ENCODE assay signal across 2 cellular contexts in genomic region chr10:137031-137430, GRCh38.
TF ChIP-seq lines count a peak whose summit lies in the region.

No MANE protein-coding gene starts in this region.

TF ChIP-seq in HEK293, 187 proteins besides CTCF, POLR2A, EP300 and RAD21 (continued from another document):
- TF ChIP-seq, protein P1, sequence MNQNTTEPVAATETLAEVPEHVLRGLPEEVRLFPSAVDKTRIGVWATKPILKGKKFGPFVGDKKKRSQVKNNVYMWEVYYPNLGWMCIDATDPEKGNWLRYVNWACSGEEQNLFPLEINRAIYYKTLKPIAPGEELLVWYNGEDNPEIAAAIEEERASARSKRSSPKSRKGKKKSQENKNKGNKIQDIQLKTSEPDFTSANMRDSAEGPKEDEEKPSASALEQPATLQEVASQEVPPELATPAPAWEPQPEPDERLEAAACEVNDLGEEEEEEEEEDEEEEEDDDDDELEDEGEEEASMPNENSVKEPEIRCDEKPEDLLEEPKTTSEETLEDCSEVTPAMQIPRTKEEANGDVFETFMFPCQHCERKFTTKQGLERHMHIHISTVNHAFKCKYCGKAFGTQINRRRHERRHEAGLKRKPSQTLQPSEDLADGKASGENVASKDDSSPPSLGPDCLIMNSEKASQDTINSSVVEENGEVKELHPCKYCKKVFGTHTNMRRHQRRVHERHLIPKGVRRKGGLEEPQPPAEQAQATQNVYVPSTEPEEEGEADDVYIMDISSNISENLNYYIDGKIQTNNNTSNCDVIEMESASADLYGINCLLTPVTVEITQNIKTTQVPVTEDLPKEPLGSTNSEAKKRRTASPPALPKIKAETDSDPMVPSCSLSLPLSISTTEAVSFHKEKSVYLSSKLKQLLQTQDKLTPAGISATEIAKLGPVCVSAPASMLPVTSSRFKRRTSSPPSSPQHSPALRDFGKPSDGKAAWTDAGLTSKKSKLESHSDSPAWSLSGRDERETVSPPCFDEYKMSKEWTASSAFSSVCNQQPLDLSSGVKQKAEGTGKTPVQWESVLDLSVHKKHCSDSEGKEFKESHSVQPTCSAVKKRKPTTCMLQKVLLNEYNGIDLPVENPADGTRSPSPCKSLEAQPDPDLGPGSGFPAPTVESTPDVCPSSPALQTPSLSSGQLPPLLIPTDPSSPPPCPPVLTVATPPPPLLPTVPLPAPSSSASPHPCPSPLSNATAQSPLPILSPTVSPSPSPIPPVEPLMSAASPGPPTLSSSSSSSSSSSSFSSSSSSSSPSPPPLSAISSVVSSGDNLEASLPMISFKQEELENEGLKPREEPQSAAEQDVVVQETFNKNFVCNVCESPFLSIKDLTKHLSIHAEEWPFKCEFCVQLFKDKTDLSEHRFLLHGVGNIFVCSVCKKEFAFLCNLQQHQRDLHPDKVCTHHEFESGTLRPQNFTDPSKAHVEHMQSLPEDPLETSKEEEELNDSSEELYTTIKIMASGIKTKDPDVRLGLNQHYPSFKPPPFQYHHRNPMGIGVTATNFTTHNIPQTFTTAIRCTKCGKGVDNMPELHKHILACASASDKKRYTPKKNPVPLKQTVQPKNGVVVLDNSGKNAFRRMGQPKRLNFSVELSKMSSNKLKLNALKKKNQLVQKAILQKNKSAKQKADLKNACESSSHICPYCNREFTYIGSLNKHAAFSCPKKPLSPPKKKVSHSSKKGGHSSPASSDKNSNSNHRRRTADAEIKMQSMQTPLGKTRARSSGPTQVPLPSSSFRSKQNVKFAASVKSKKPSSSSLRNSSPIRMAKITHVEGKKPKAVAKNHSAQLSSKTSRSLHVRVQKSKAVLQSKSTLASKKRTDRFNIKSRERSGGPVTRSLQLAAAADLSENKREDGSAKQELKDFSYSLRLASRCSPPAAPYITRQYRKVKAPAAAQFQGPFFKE (tag by site-specific recombination; IDR thresholded peaks at IDR 0.05; ENCODE audit: borderline replicate concordance), result no peak
- TF ChIP-seq ZNF677 (tag by site-specific recombination; IDR thresholded peaks at IDR 0.05) (no peak), IKZF3 (tag by site-specific recombination; IDR thresholded peaks at IDR 0.05) (no peak), ZBTB8A (tag by site-specific recombination; IDR thresholded peaks at IDR 0.05) (peak; percentile 29; the same call in 1 of the 2 replicates), ZNF768 (tag by site-specific recombination; IDR thresholded peaks at IDR 0.05) (no peak), ZSCAN30 (tag by site-specific recombination; IDR thresholded peaks at IDR 0.05) (0 out of 2 replicates have a peak, but pooled peaks have one; percentile 1), ZNF274 (IDR thresholded peaks at IDR 0.05; ENCODE audit: low read length) (no peak), ZNF274 (tag by site-specific recombination; IDR thresholded peaks at IDR 0.05; ENCODE audit: borderline replicate concordance) (no peak), TRIM28 (IDR thresholded peaks at IDR 0.05; ENCODE audit: borderline replicate concordance, low read length) (peak; percentile 67; the same call in 1 of the 2 replicates), ZNF600 (tag by site-specific recombination; IDR thresholded peaks at IDR 0.05) (peak; percentile 21; the same call in 1 of the 2 replicates), ZNF555 (tag by site-specific recombination; conservative IDR thresholded peaks at IDR 0.05) (no peak), ZFP37 (tag by site-specific recombination; IDR thresholded peaks at IDR 0.05) (0 out of 2 replicates have a peak, but pooled peaks have one; percentile 31), ZNF138 (tag by site-specific recombination; IDR thresholded peaks at IDR 0.05; ENCODE audit: borderline replicate concordance) (no peak), ZNF37A (tag by site-specific recombination; IDR thresholded peaks at IDR 0.05) (no peak), ZNF169 (tag by site-specific recombination; IDR thresholded peaks at IDR 0.05) (no peak), BCL11B (tag by site-specific recombination; IDR thresholded peaks at IDR 0.05; ENCODE audit: low read depth) (0 out of 2 replicates have a peak, but pooled peaks have one; percentile 24), ZNF580 (tag by site-specific recombination; IDR thresholded peaks at IDR 0.05) (peak; percentile 41; the same call in 1 of the 2 replicates), ZSCAN16 (tag by site-specific recombination; IDR thresholded peaks at IDR 0.05) (peak; percentile 77; the same call in 1 of the 2 replicates)
- TF ChIP-seq, protein P2, sequence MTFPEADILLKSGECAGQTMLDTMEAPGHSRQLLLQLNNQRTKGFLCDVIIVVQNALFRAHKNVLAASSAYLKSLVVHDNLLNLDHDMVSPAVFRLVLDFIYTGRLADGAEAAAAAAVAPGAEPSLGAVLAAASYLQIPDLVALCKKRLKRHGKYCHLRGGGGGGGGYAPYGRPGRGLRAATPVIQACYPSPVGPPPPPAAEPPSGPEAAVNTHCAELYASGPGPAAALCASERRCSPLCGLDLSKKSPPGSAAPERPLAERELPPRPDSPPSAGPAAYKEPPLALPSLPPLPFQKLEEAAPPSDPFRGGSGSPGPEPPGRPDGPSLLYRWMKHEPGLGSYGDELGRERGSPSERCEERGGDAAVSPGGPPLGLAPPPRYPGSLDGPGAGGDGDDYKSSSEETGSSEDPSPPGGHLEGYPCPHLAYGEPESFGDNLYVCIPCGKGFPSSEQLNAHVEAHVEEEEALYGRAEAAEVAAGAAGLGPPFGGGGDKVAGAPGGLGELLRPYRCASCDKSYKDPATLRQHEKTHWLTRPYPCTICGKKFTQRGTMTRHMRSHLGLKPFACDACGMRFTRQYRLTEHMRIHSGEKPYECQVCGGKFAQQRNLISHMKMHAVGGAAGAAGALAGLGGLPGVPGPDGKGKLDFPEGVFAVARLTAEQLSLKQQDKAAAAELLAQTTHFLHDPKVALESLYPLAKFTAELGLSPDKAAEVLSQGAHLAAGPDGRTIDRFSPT (tag by site-specific recombination; IDR thresholded peaks at IDR 0.05), result peak; percentile 19; the same call in 1 of the 2 replicates

TF ChIP-seq in HepG2, 621 proteins besides CTCF, POLR2A, EP300 and RAD21 (continued from another document):
- TF ChIP-seq, protein P3, sequence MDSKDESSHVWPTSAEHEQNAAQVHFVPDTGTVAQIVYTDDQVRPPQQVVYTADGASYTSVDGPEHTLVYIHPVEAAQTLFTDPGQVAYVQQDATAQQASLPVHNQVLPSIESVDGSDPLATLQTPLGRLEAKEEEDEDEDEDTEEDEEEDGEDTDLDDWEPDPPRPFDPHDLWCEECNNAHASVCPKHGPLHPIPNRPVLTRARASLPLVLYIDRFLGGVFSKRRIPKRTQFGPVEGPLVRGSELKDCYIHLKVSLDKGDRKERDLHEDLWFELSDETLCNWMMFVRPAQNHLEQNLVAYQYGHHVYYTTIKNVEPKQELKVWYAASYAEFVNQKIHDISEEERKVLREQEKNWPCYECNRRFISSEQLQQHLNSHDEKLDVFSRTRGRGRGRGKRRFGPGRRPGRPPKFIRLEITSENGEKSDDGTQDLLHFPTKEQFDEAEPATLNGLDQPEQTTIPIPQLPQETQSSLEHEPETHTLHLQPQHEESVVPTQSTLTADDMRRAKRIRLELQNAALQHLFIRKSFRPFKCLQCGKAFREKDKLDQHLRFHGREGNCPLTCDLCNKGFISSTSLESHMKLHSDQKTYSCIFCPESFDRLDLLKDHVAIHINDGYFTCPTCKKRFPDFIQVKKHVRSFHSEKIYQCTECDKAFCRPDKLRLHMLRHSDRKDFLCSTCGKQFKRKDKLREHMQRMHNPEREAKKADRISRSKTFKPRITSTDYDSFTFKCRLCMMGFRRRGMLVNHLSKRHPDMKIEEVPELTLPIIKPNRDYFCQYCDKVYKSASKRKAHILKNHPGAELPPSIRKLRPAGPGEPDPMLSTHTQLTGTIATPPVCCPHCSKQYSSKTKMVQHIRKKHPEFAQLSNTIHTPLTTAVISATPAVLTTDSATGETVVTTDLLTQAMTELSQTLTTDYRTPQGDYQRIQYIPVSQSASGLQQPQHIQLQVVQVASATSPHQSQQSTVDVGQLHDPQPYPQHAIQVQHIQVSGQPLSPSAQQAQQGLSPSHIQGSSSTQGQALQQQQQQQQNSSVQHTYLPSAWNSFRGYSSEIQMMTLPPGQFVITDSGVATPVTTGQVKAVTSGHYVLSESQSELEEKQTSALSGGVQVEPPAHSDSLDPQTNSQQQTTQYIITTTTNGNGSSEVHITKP (CRISPR knock-in tag; IDR thresholded peaks at IDR 0.05; ENCODE audit: low read depth), result no peak
- TF ChIP-seq FOXA1 (IDR thresholded peaks at IDR 0.05) (no peak), FOXA1 (CRISPR knock-in tag; IDR thresholded peaks at IDR 0.05) (peak; percentile 37; the same call in 1 of the 2 replicates), ZSCAN21 (CRISPR knock-in tag; IDR thresholded peaks at IDR 0.05; ENCODE audit: borderline replicate concordance) (peak; percentile 94), TEAD3 (CRISPR knock-in tag; optimal IDR thresholded peaks at IDR 0.05; ENCODE audit: borderline replicate concordance) (peak; percentile 9), NR2C2 (CRISPR knock-in tag; IDR thresholded peaks at IDR 0.05; ENCODE audit: borderline replicate concordance) (0 out of 2 replicates have a peak, but pooled peaks have one; percentile 7), ZNF317 (CRISPR knock-in tag; IDR thresholded peaks at IDR 0.05) (peak; percentile 84; the same call in 1 of the 2 replicates), TGIF2 (CRISPR knock-in tag; IDR thresholded peaks at IDR 0.05) (peak; percentile 42; the same call in 1 of the 2 replicates)
TF ChIP-seq in HepG2: peak in this region for 6.
